36 cellular contexts compared by ENCODE assay signal in the genomic region with DNA sequence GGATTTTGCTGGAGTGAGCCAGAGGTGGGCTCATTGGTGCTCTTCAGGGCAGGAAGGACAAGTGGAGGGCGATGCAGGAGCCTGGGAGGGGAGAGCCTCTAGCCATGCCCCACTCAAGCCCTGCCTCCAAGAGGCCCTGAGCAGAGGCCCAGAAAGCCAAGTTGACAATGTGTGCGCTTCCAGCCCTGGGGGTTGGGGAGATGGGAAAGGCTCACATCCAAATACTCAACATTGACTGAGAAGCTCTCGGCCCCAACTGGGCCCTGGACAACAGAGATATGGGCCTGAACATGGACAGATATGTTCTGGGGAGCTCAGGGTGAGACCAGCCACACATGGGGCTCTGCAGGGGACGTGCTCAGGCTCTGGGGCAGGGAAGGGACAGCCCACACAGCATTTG. TPM values are rescaled to one million over a fixed set of nuclear protein-coding genes. Genes with fewer than 3 reads are reported as not detected.
"Had no signal": no experiment of that assay in that cellular context is flagged by ENCODE, and none has a peak within 500 bp of the region (broad histone marks: within the 10 kb centered on the region; RNA-seq: fewer than 3 reads in every experiment).

No MANE protein-coding gene starts in this region.

- H3K36me3 Mint-ChIP-seq: activated CD4-positive, alpha-beta memory T cell treated with anti-CD3 and anti-CD28 coated beads for 36 hours; activated CD8-positive, alpha-beta memory T cell treated with anti-CD3 and anti-CD28 coated beads, Interleukin-2, amount 10 ng/mL, durations not matched to agents 7 days and 5 days; activated naive CD8-positive, alpha-beta T cell treated with anti-CD3 and anti-CD28 coated beads for 36 hours had no signal

- H3K9me3 Mint-ChIP-seq: activated B cell treated with CpG ODN at 0.5 μM for 24 hours; activated CD4-positive, alpha-beta memory T cell treated with anti-CD3 and anti-CD28 coated beads for 36 hours; activated naive CD8-positive, alpha-beta T cell treated with anti-CD3 and anti-CD28 coated beads for 36 hours; activated T-cell treated with anti-CD3 and anti-CD28 coated beads, Interleukin-2, amount 50 U/mL, for 72 hours; activated T-helper 17 cell treated with anti-CD3 and anti-CD28 coated beads, Interleukin-2, amount 50 U/mL, for 72 hours had no signal

- H3K27me3 ChIP-seq: brain microvascular endothelial cell, MG63 had no signal

- H3K27me3 Mint-ChIP-seq: activated naive CD8-positive, alpha-beta T cell treated with anti-CD3 and anti-CD28 coated beads for 36 hours had no signal

- H3K36me3 ChIP-seq: brain microvascular endothelial cell, MG63 had no signal

- DNase-seq: activated B cell treated with CpG ODN at 0.5 μM for 24 hours; activated CD4-positive, alpha-beta memory T cell treated with anti-CD3 and anti-CD28 coated beads for 36 hours; activated CD4-positive, alpha-beta T cell treated with anti-CD3 and anti-CD28 coated beads for 4 hours; activated CD4-positive, alpha-beta T cell treated with anti-CD3 and anti-CD28 coated beads, Interleukin-2, amount 50 U/mL, for 1 hour; activated CD4-positive, CD25-positive, alpha-beta regulatory T cell treated with anti-CD3 and anti-CD28 coated beads, Interleukin-2, amount 50 U/mL, for 72 hours; activated effector memory CD4-positive, alpha-beta T cell treated with anti-CD3 and anti-CD28 coated beads, Interleukin-2, amount 50 U/mL, for 16 hours; activated naive CD4-positive, alpha-beta T cell; activated naive CD4-positive, alpha-beta T cell treated with anti-CD3 and anti-CD28 coated beads, Interleukin-2, amount 50 U/mL, for 16 hours; activated naive CD8-positive, alpha-beta T cell treated with anti-CD3 and anti-CD28 coated beads for 36 hours; activated T-cell treated with anti-CD3 and anti-CD28 coated beads, Interleukin-2, amount 50 U/mL, for 1 hour; activated T-cell treated with anti-CD3 and anti-CD28 coated beads, Interleukin-2, amount 50 U/mL, for 72 hours; amniotic stem cell; aorta; brain microvascular endothelial cell; Kasumi-1; KG1; MG63; NCI-H1048; NCI-H1105 treated with DMSO at 0.1 percent for 48 hours; NCI-H1436; NCI-H1694; NCI-H1930; NCI-H2081 treated with DMSO at 0.1 percent for 48 hours; NCI-H345; NCI-H524 treated with DMSO at 0.1 percent for 48 hours; SW 1271; T-helper 1 cell; T-helper 2 cell; T-helper 9 cell had no signal

- H3K27ac Mint-ChIP-seq: activated B cell treated with CpG ODN at 0.5 μM for 24 hours; activated CD4-positive, alpha-beta memory T cell treated with anti-CD3 and anti-CD28 coated beads for 36 hours; activated CD8-positive, alpha-beta memory T cell treated with anti-CD3 and anti-CD28 coated beads, Interleukin-2, amount 10 ng/mL, durations not matched to agents 7 days and 5 days; activated naive CD8-positive, alpha-beta T cell treated with anti-CD3 and anti-CD28 coated beads for 36 hours; activated T-cell treated with anti-CD3 and anti-CD28 coated beads, Interleukin-2, amount 50 U/mL, for 72 hours; activated T-helper 17 cell treated with anti-CD3 and anti-CD28 coated beads, Interleukin-2, amount 50 U/mL, for 72 hours had no signal

- H3K9me3 ChIP-seq: MG63 had no signal

- ATAC-seq: activated CD8-positive, alpha-beta memory T cell treated with anti-CD3 and anti-CD28 coated beads, Interleukin-2, amount 10 ng/mL, durations not matched to agents 7 days and 5 days; activated T-cell treated with anti-CD3 and anti-CD28 coated beads, Interleukin-2, amount 50 U/mL, for 72 hours; activated T-helper 17 cell treated with anti-CD3 and anti-CD28 coated beads, Interleukin-2, amount 50 U/mL, for 72 hours; Panc1; Right ventricle myocardium inferior had no signal

- H3K27ac ChIP-seq: brain microvascular endothelial cell, VCaP had no signal

- H3K4me3 ChIP-seq: MG63 had no signal

- H3K4me1 Mint-ChIP-seq: activated B cell treated with CpG ODN at 0.5 μM for 24 hours; activated naive CD8-positive, alpha-beta T cell treated with anti-CD3 and anti-CD28 coated beads for 36 hours; activated T-helper 17 cell treated with anti-CD3 and anti-CD28 coated beads, Interleukin-2, amount 50 U/mL, for 72 hours had no signal

- H3K4me3 Mint-ChIP-seq: activated B cell treated with CpG ODN at 0.5 μM for 24 hours; activated CD4-positive, alpha-beta memory T cell treated with anti-CD3 and anti-CD28 coated beads for 36 hours; activated CD8-positive, alpha-beta memory T cell treated with anti-CD3 and anti-CD28 coated beads, Interleukin-2, amount 10 ng/mL, durations not matched to agents 7 days and 5 days; activated naive CD8-positive, alpha-beta T cell treated with anti-CD3 and anti-CD28 coated beads for 36 hours; activated T-cell treated with anti-CD3 and anti-CD28 coated beads, Interleukin-2, amount 50 U/mL, for 72 hours; activated T-helper 17 cell treated with anti-CD3 and anti-CD28 coated beads, Interleukin-2, amount 50 U/mL, for 72 hours had no signal

RNA-seq across cellular contexts. Expression of a gene that starts 39.0 kb away (rescaled TPM):
- total RNA-seq: activated B cell treated with CpG ODN at 0.5 μM for 24 hours; activated CD4-positive, alpha-beta memory T cell treated with anti-CD3 and anti-CD28 coated beads for 36 hours; activated CD8-positive, alpha-beta memory T cell treated with anti-CD3 and anti-CD28 coated beads, Interleukin-2, amount 10 ng/mL, durations not matched to agents 7 days and 5 days; activated naive CD8-positive, alpha-beta T cell treated with anti-CD3 and anti-CD28 coated beads for 36 hours; activated T-cell treated with anti-CD3 and anti-CD28 coated beads, Interleukin-2, amount 50 U/mL, for 72 hours; aorta; NCI-H460; Right ventricle myocardium inferior; RPMI7951 had no signal
